ENCODE assay signal across 20 cellular contexts in genomic region chr9:91148306-91148705, GRCh38.
DNase-seq lines count a peak whose midpoint lies in the region; ATAC-seq and TF ChIP-seq lines count a peak whose summit lies in the region.
"Had no signal": no experiment of that assay in that cellular context is flagged by ENCODE, and none has a peak within 500 bp of the region (broad histone marks: within the 10 kb centered on the region; RNA-seq: fewer than 3 reads in every experiment).

No MANE protein-coding gene starts in this region.

- H2AFZ ChIP-seq in IMR-90 (replicated peaks; ENCODE audit: low read length, poor library complexity) = no peak overlapping the region

- H2BK120ac ChIP-seq in IMR-90 (ENCODE audit: low read depth, low read length) = peak overlapping the region; percentile 41; the same call in 1 of the 2 replicates

- H3K36me3 ChIP-seq in IMR-90 (ENCODE audit: control insufficient read depth, insufficient read depth, low read length) (no peaks in the 10 kb centered on the region), spleen (no peaks in the 10 kb centered on the region)
- H3K36me3 ChIP-seq: brain microvascular endothelial cell, pancreas had no signal

- H2AK9ac ChIP-seq in IMR-90 (replicated peaks; ENCODE audit: low read depth, low read length, poor library complexity) = no peak overlapping the region

- no peak overlapping the region for H4K8ac ChIP-seq in IMR-90 (ENCODE audit: low read depth in 2 of 2, low read length in 2 of 2)

- no peaks in the 10 kb centered on the region for H3K27me3 ChIP-seq in IMR-90 (ENCODE audit: control insufficient read depth, insufficient read depth, low read length)
- H3K27me3 ChIP-seq in spleen (replicated peaks in 1 of 7) = no peaks in the 10 kb centered on the region
- H3K27me3 ChIP-seq: brain microvascular endothelial cell, pancreas had no signal

- in situ Hi-C loops in IMR-90 (cut with MboI; ENCODE audit: low sequenced_read_pairs) = no loop called here

- H4K5ac ChIP-seq in IMR-90 (ENCODE audit: low read depth, low read length) = peak overlapping the region; percentile 39; the same call in 1 of the 2 replicates

- H2BK5ac ChIP-seq in IMR-90 (ENCODE audit: low read depth, low read length, poor library complexity, severe bottlenecking) = no peak overlapping the region

- H3K4me1 ChIP-seq in IMR-90 (ENCODE audit: control insufficient read depth, insufficient read depth, low read length) (peaks cover 5% of the 10 kb centered on the region), spleen (peaks cover 0 to 54% (median 35%) of the 10 kb centered on the region in 6 donors)
- H3K4me1 ChIP-seq: pancreas had no signal

- intact Hi-C loops in IMR-90 (cut with micrococcal nuclease) = no loop called here
- intact Hi-C loops in activated T-helper 2 cell treated with anti-CD3 and anti-CD28 coated beads, Interferon-gamma antibody, Interleukin-2, Interleukin-4, amounts not matched to agents 10 μg/mL and 5 μg/mL and 100 μg/mL, durations not matched to agents 14 hours and 24 hours and 36 hours (cut with micrococcal nuclease) = loop anchor here (5.0 kb wide), 2 partner anchors 209 to 564 kb away; no protein-coding TSS in a partner anchor
- intact Hi-C loops in spleen (cut with DNase I; ENCODE audit: low total_unique reads) = no loop called here
- intact Hi-C loops in Right ventricle myocardium superior (cut with DNase I) = no loop called here

- 83% methylated on average over 1 of the region's 4 CpGs; no CpG with 5 or more reads in 1 of the 2 experiments for WGBS in IMR-90 (ENCODE audit: extremely low coverage in 2 of 2, insufficient read length in 1 of 2), 2 experiments
- WGBS in spleen, 5 donors = 37 to 68% (median 48%) methylated on average over 3 to 4 of the region's 4 CpGs

- POLR2A ChIA-PET in IMR-90 (lab: Charles Lee; ENCODE audit: unreplicated experiment) = no interaction called here

- peak overlapping the region; percentile 47 for H2BK20ac ChIP-seq in IMR-90 (ENCODE audit: low read depth, low read length)

- H3K27ac Mint-ChIP-seq in activated T-helper 2 cell treated with anti-CD3 and anti-CD28 coated beads, Interferon-gamma antibody, Interleukin-2, Interleukin-4, amounts not matched to agents 10 μg/mL and 5 μg/mL and 100 μg/mL, durations not matched to agents 14 hours and 24 hours and 36 hours = peak overlapping the region; percentile 96

- no peak overlapping the region for H2AK5ac ChIP-seq in IMR-90 (ENCODE audit: low read depth, low read length)

- H3K27ac ChIP-seq in IMR-90 (ENCODE audit: insufficient read depth, low read length) = no peak overlapping the region
- H3K27ac ChIP-seq in spleen = peak overlapping the region in 5 of 8 donors; percentile 56 to 73 (median 58)
- H3K27ac ChIP-seq: brain microvascular endothelial cell, pancreas had no signal

- H3K9me1 ChIP-seq in IMR-90 (ENCODE audit: insufficient read depth, low read length) = no peaks in the 10 kb centered on the region

- dilution Hi-C loops in IMR-90 (cut with HindIII; ENCODE audit: low sequenced_read_pairs, unreplicated experiment) = no loop called here

- DNase-seq in activated T-cell treated with anti-CD3 and anti-CD28 coated beads, Interleukin-2, amount 50 U/mL, for 4 hours = no peak
- no peak for DNase-seq in activated T-cell treated with anti-CD3 and anti-CD28 coated beads for 4 hours
- no peak for DNase-seq in IMR-90
- DNase-seq in activated T-helper 2 cell treated with anti-CD3 and anti-CD28 coated beads, Interferon-gamma antibody, Interleukin-2, Interleukin-4, amounts not matched to agents 10 μg/mL and 5 μg/mL and 100 μg/mL, durations not matched to agents 14 hours and 24 hours and 36 hours (ENCODE audit: low spot score) = peak; percentile 8
- no peak for DNase-seq in spleen
- no peak for DNase-seq in NCI-H82 (lab: John Stamatoyannopoulos, UW)
- DNase-seq in NCI-H345 (lab: John Stamatoyannopoulos, UW) = no peak
- no peak for DNase-seq in Right ventricle myocardium superior
- DNase-seq: activated CD4-positive, alpha-beta T cell treated with anti-CD3 and anti-CD28 coated beads, Interleukin-2, amount 50 U/mL, for 48 hours; activated gamma-delta T cell treated with Interleukin-2 at 50 U/mL for 16 hours; brain microvascular endothelial cell; CD8-positive, alpha-beta memory T cell; DND-41; left ventricle myocardium superior; NCI-H2029; NCI-H524; pancreas; stimulated activated CD4-positive, alpha-beta T cell treated with anti-CD3 and anti-CD28 coated beads, Interleukin-1b, Interleukin-23, amount 100 ng/mL, for 48 hours; substantia nigra had no signal

- H3K23ac ChIP-seq in IMR-90 (ENCODE audit: low read depth, low read length) = no peak overlapping the region

- peak overlapping the region; percentile 54 for H4K91ac ChIP-seq in IMR-90 (ENCODE audit: insufficient read depth, low read depth, low read length)

- H3K18ac ChIP-seq in IMR-90 (ENCODE audit: low read depth, low read length) = 0 out of 2 replicates have a peak overlapping the region, but pooled peaks have one; percentile 3

- H3K4me3 ChIP-seq in IMR-90 (ENCODE audit: insufficient read depth, low read depth, low read length) (no peak overlapping the region), spleen (no peak overlapping the region)
- H3K4me3 ChIP-seq: pancreas had no signal

- no peak for TF ChIP-seq RAD21 in IMR-90 (IDR thresholded peaks at IDR 0.05; ENCODE audit: low read length)

- H2BK15ac ChIP-seq in IMR-90 (ENCODE audit: low read depth, low read length) = peak overlapping the region; percentile 18; the same call in 1 of the 3 replicates

- peak overlapping the region; percentile 48 for H3K4me3 Mint-ChIP-seq in activated T-cell treated with anti-CD3 and anti-CD28 coated beads, Interleukin-2, amount 50 U/mL, for 4 hours
- peak overlapping the region; percentile 66 for H3K4me3 Mint-ChIP-seq in activated T-helper 2 cell treated with anti-CD3 and anti-CD28 coated beads, Interferon-gamma antibody, Interleukin-2, Interleukin-4, amounts not matched to agents 10 μg/mL and 5 μg/mL and 100 μg/mL, durations not matched to agents 14 hours and 24 hours and 36 hours (ENCODE audit: low read depth)

- H3K56ac ChIP-seq in IMR-90 (ENCODE audit: extremely low read depth, insufficient read depth, low read length) = no peak overlapping the region

- no peak overlapping the region for H3K9ac ChIP-seq in IMR-90 (ENCODE audit: low read depth, low read length)

- H4K20me1 ChIP-seq in IMR-90 (ENCODE audit: insufficient read depth, low read length) = no peaks in the 10 kb centered on the region

- H3K4ac ChIP-seq in IMR-90 (ENCODE audit: low read depth, low read length) = peak overlapping the region; percentile 24

- ATAC-seq in activated T-cell treated with anti-CD3 and anti-CD28 coated beads, Interleukin-2, amount 50 U/mL, for 4 hours = no peak
- ATAC-seq in IMR-90 (ENCODE audit: low read depth) (no peak), Right ventricle myocardium superior (ENCODE audit: poor library complexity) (no peak)
- ATAC-seq: left ventricle myocardium superior, sciatic nerve had no signal

- no peak overlapping the region for H3K4me2 ChIP-seq in IMR-90 (ENCODE audit: low read depth, low read length)

- H3K4me1 Mint-ChIP-seq in activated T-cell treated with anti-CD3 and anti-CD28 coated beads, Interleukin-2, amount 50 U/mL, for 4 hours (ENCODE audit: low read depth) = peaks cover 69% of the 10 kb centered on the region
- H3K4me1 Mint-ChIP-seq in activated T-helper 2 cell treated with anti-CD3 and anti-CD28 coated beads, Interferon-gamma antibody, Interleukin-2, Interleukin-4, amounts not matched to agents 10 μg/mL and 5 μg/mL and 100 μg/mL, durations not matched to agents 14 hours and 24 hours and 36 hours (ENCODE audit: low read depth) = peaks cover 85% of the 10 kb centered on the region

- TF ChIP-seq CTCF in IMR-90 (conservative IDR thresholded peaks at IDR 0.05; ENCODE audit: low read depth, low read length) (no peak), spleen (IDR thresholded peaks at IDR 0.05 in 8 of 11, conservative IDR thresholded peaks at IDR 0.05 in 3 of 11) (no peak)

- TF ChIP-seq POLR2A in IMR-90 (IDR thresholded peaks at IDR 0.05; ENCODE audit: low read depth, low read length) = no peak
- no peak for TF ChIP-seq POLR2A in spleen (IDR thresholded peaks at IDR 0.05)

- peaks cover 3% of the 10 kb centered on the region for H3K9me3 Mint-ChIP-seq in activated T-cell treated with anti-CD3 and anti-CD28 coated beads, Interleukin-2, amount 50 U/mL, for 4 hours
- peaks cover 34% of the 10 kb centered on the region for H3K9me3 Mint-ChIP-seq in activated T-helper 2 cell treated with anti-CD3 and anti-CD28 coated beads, Interferon-gamma antibody, Interleukin-2, Interleukin-4, amounts not matched to agents 10 μg/mL and 5 μg/mL and 100 μg/mL, durations not matched to agents 14 hours and 24 hours and 36 hours

- H3K9me3 ChIP-seq in IMR-90 (ENCODE audit: control insufficient read depth, insufficient read depth, low read length) = peaks cover 5% of the 10 kb centered on the region; the same call in 1 of the 2 replicates
- H3K9me3 ChIP-seq in spleen = peaks cover 0 to 8% (median 0%) of the 10 kb centered on the region in 8 donors
- H3K9me3 ChIP-seq: pancreas had no signal

- CTCF ChIA-PET in IMR-90 (lab: Yijun Ruan, JAX) = no interaction called here

- H3K27me3 Mint-ChIP-seq in activated T-cell treated with anti-CD3 and anti-CD28 coated beads, Interleukin-2, amount 50 U/mL, for 4 hours (ENCODE audit: low read depth) = no peaks in the 10 kb centered on the region
- no peaks in the 10 kb centered on the region for H3K27me3 Mint-ChIP-seq in activated T-helper 2 cell treated with anti-CD3 and anti-CD28 coated beads, Interferon-gamma antibody, Interleukin-2, Interleukin-4, amounts not matched to agents 10 μg/mL and 5 μg/mL and 100 μg/mL, durations not matched to agents 14 hours and 24 hours and 36 hours (ENCODE audit: low read depth)
- H3K27me3 Mint-ChIP-seq: CD8-positive, alpha-beta memory T cell had no signal

- H3K14ac ChIP-seq in IMR-90 (replicated peaks; ENCODE audit: low read depth, low read length) = peak overlapping the region; percentile 7; the same call in 1 of the 2 replicates

- no TSS peak for BruUV-seq in IMR-90 (replicated peaks; lab: Mats Ljungman, UMichigan)

- peaks cover 0 to 4% of the 10 kb centered on the region in 2 experiments; a peak in 1 of 4 replicates for H3K79me1 ChIP-seq in IMR-90 (ENCODE audit: low read depth in 1 of 2, low read length in 2 of 2)

- peaks cover 3% of the 10 kb centered on the region for H3K36me3 Mint-ChIP-seq in activated T-cell treated with anti-CD3 and anti-CD28 coated beads, Interleukin-2, amount 50 U/mL, for 4 hours (ENCODE audit: insufficient read depth)
- peaks cover 86% of the 10 kb centered on the region for H3K36me3 Mint-ChIP-seq in activated T-helper 2 cell treated with anti-CD3 and anti-CD28 coated beads, Interferon-gamma antibody, Interleukin-2, Interleukin-4, amounts not matched to agents 10 μg/mL and 5 μg/mL and 100 μg/mL, durations not matched to agents 14 hours and 24 hours and 36 hours (ENCODE audit: low read depth)

TF ChIP-seq in IMR-90, 13 proteins besides CTCF, POLR2A, EP300 and RAD21:
- TF ChIP-seq RCOR1 (IDR thresholded peaks at IDR 0.05; ENCODE audit: insufficient replicate concordance, low read length) (no peak), MAZ (IDR thresholded peaks at IDR 0.05; ENCODE audit: borderline replicate concordance, low read depth, low read length) (no peak), CHD1 (IDR thresholded peaks at IDR 0.05; ENCODE audit: low read depth, low read length) (no peak)
